Comparison of ENCODE assay signal across 1 cellular context in the genomic region with DNA sequence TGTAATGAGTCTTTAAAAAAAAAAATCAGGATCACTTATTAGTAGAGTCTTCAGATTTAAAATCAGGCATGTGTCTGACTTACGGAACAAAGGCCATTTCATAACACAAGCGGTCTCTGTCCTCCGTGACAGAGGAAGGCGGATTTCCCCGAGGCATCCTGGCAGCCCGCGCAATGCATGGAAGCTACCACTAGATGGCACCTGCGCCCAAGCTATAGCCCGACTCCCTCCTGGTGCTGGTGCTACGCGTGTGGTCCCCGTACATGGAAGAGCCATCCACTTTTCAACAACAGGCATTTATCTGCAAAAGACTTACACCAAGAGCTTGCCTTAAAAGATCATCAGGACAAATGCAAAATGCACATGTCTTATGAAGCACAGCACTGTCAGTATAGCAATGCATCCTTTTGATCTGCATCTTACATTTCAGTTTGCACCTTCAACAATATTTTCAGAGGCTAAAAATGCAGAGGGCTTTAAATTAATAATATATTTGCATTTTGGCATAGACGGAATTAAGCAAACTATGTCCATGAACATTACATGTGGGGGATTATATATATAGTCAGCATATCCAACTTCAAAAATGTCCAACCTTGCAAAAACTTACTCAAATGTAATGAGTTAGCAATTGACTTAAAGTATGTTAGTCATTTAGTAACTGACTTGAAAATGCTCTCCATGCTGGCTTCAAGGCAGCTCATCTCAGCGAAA.
A peak's percentile ranks its signal among the peaks of the same experiment; 100 is the strongest.
TF ChIP-seq lines count a peak whose summit lies in the region.

No MANE protein-coding gene starts in this region.

TF ChIP-seq in HEK293, 187 proteins besides CTCF, POLR2A, EP300 and RAD21 (continued from another document):
- TF ChIP-seq, protein P1, sequence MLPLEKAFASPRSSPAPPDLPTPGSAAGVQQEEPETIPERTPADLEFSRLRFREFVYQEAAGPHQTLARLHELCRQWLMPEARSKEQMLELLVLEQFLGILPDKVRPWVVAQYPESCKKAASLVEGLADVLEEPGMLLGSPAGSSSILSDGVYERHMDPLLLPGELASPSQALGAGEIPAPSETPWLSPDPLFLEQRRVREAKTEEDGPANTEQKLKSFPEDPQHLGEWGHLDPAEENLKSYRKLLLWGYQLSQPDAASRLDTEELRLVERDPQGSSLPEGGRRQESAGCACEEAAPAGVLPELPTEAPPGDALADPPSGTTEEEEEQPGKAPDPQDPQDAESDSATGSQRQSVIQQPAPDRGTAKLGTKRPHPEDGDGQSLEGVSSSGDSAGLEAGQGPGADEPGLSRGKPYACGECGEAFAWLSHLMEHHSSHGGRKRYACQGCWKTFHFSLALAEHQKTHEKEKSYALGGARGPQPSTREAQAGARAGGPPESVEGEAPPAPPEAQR (tag by site-specific recombination; IDR thresholded peaks at IDR 0.05): no peak
- no peak for TF ChIP-seq ZNF626 (tag by site-specific recombination; IDR thresholded peaks at IDR 0.05)
- TF ChIP-seq, protein P2, sequence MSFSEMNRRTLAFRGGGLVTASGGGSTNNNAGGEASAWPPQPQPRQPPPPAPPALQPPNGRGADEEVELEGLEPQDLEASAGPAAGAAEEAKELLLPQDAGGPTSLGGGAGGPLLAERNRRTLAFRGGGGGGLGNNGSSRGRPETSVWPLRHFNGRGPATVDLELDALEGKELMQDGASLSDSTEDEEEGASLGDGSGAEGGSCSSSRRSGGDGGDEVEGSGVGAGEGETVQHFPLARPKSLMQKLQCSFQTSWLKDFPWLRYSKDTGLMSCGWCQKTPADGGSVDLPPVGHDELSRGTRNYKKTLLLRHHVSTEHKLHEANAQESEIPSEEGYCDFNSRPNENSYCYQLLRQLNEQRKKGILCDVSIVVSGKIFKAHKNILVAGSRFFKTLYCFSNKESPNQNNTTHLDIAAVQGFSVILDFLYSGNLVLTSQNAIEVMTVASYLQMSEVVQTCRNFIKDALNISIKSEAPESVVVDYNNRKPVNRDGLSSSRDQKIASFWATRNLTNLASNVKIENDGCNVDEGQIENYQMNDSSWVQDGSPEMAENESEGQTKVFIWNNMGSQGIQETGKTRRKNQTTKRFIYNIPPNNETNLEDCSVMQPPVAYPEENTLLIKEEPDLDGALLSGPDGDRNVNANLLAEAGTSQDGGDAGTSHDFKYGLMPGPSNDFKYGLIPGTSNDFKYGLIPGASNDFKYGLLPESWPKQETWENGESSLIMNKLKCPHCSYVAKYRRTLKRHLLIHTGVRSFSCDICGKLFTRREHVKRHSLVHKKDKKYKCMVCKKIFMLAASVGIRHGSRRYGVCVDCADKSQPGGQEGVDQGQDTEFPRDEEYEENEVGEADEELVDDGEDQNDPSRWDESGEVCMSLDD (tag by site-specific recombination; IDR thresholded peaks at IDR 0.05): no peak
- no peak for TF ChIP-seq OSR2 (tag by site-specific recombination; IDR thresholded peaks at IDR 0.05)
- no peak for TF ChIP-seq EGR2 (tag by site-specific recombination; IDR thresholded peaks at IDR 0.05; ENCODE audit: low read depth)
- TF ChIP-seq ZNF341 (tag by site-specific recombination; IDR thresholded peaks at IDR 0.05; ENCODE audit: low read depth): peak; percentile 86
- TF ChIP-seq ZBTB20 (tag by site-specific recombination; IDR thresholded peaks at IDR 0.05): no peak
- no peak for TF ChIP-seq ZNF747 (tag by site-specific recombination; IDR thresholded peaks at IDR 0.05)
- no peak for TF ChIP-seq SP2 (tag by site-specific recombination; IDR thresholded peaks at IDR 0.05)
- no peak for TF ChIP-seq ZNF792 (tag by site-specific recombination; IDR thresholded peaks at IDR 0.05)
- no peak for TF ChIP-seq ZBTB1 (tag by site-specific recombination; IDR thresholded peaks at IDR 0.05)
